8 cellular contexts compared by ENCODE assay signal in the genomic region with DNA sequence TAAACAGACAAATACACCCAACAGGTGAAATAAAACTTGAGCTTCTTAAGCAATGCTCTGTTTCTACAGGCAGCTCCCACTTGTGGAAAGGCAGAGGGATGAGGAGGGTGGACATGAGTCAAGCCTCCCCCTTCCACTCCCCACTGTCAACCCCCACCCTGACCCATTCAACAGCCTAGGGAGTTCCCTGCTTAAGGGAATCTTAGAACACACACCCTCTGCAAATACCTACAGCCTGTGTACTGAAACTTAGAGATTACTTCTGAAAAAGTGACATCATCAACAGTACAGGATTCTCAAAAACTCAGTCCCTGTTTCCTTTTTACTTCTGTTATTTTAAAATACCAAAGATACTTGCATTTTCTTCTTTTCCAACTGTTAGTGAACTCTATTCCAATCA.
DNase-seq lines count a peak whose midpoint lies in the region; ATAC-seq and TF ChIP-seq lines count a peak whose summit lies in the region.

No MANE protein-coding gene starts in this region.

- peak; percentile 51 for DNase-seq in BJ (ENCODE audit: low read depth)
- peak; percentile 51 for DNase-seq in fibroblast of pulmonary artery (ENCODE audit: low read depth)
- no peak for DNase-seq in HuH-7 (ENCODE audit: low spot score)
- DNase-seq in D341Med (ENCODE audit: low spot score): no peak
- no peak for DNase-seq in ecto neural progenitor cell (ENCODE audit: low spot score)
- DNase-seq in stimulated activated CD4-positive, alpha-beta T cell treated with anti-CD3 and anti-CD28 coated beads, Interleukin-2, amount 100 ng/mL, for 48 hours: no peak

- peaks cover 5% of the 10 kb centered on the region; the same call in 1 of the 2 replicates for H3K9me3 ChIP-seq in HUES48 (ENCODE audit: control insufficient read depth, insufficient read depth, low read length)

- H3K36me3 ChIP-seq in BJ (ENCODE audit: control insufficient read depth, insufficient read depth, low read length) (no peaks in the 10 kb centered on the region), HUES48 (ENCODE audit: control insufficient read depth, insufficient read depth, low read length) (no peaks in the 10 kb centered on the region)

- POLR2A ChIA-PET in BJ (lab: Charles Lee): no interaction called here

- TF ChIP-seq CTCF in BJ (IDR thresholded peaks at IDR 0.05; ENCODE audit: insufficient read depth, low read depth, low read length): 0 out of 2 replicates have a peak, but pooled peaks have one; percentile 20
- TF ChIP-seq CTCF in fibroblast of pulmonary artery (IDR thresholded peaks at IDR 0.05; ENCODE audit: low read length, missing control alignments): no peak

- H3K27ac ChIP-seq in HUES48 (ENCODE audit: low read depth, low read length): peak overlapping the region; percentile 59

- peak; percentile 70 for ATAC-seq in GM21576 (IDR thresholded peaks at IDR 0.05; ENCODE audit: unreplicated experiment)

- H3K27me3 ChIP-seq in BJ (ENCODE audit: control insufficient read depth, insufficient read depth, low read length) (no peaks in the 10 kb centered on the region), HUES48 (ENCODE audit: control insufficient read depth, insufficient read depth, low read length) (0 out of 2 replicates have a peak, but pooled peaks cover 3% of the 10 kb centered on the region)

- H3K4me3 ChIP-seq in BJ (ENCODE audit: low read depth, low read length) (no peak overlapping the region), HUES48 (ENCODE audit: low read depth, low read length) (no peak overlapping the region), fibroblast of pulmonary artery (replicated peaks; ENCODE audit: low read depth, low read length) (no peak overlapping the region)

- H3K4me1 ChIP-seq in HUES48 (ENCODE audit: control insufficient read depth, insufficient read depth, low read length): peaks cover 27% of the 10 kb centered on the region

- H3K9ac ChIP-seq in HUES48 (ENCODE audit: low read depth, low read length): no peak overlapping the region

- CTCF ChIA-PET in BJ (lab: Yijun Ruan, JAX): interaction anchor here (1.0 to 1.2 kb wide), 3 partner anchors 12 to 75 kb away, joined by 3 read pairs; no protein-coding TSS in a partner anchor

Comparison
In these comparisons a context has a peak if more than half of its experiments do, and no peak if none do; other contexts are left out.
1. DNase-seq: peak in BJ (single experiment) and fibroblast of pulmonary artery (single experiment); none in HuH-7 (single experiment), D341Med (single experiment), ecto neural progenitor cell (single experiment) and stimulated activated CD4-positive, alpha-beta T cell treated with anti-CD3 and anti-CD28 coated beads, Interleukin-2, amount 100 ng/mL, for 48 hours (0 of 2).